In the genomic region with DNA sequence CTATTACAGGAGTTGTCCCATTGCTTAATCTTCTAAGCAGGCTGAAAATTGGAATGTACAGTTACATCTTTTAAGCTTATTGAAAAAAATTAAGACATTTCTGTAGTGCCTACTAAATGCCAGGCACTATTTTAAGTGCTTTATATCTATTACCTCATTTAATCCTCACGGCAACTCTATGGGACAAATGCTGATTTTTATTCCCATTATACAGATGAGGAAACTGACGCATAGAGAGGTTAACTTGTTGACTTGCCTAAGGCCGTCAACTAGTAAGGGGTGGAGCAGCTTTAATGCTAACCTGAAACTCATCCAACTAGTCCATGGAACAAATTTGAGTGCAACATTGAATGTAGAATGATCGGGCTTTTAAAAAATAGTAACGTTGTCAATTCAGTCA, we compare ENCODE assay signal across 16 cellular contexts. TPM values are rescaled to one million over a fixed set of nuclear protein-coding genes. Genes with fewer than 3 reads are reported as not detected.
A peak's percentile ranks its signal among the peaks of the same experiment; 100 is the strongest.
DNase-seq lines count a peak whose midpoint lies in the region; ATAC-seq and TF ChIP-seq lines count a peak whose summit lies in the region.
"Had no signal": no experiment of that assay in that cellular context is flagged by ENCODE, and none has a peak within 500 bp of the region (broad histone marks: within the 10 kb centered on the region; RNA-seq: fewer than 3 reads in every experiment).

No MANE protein-coding gene starts in this region.

- H3K27me3 Mint-ChIP-seq in activated naive CD4-positive, alpha-beta T cell treated with anti-CD3 and anti-CD28 coated beads for 36 hours (ENCODE audit: low read depth), result no peaks in the 10 kb centered on the region
- H3K27me3 Mint-ChIP-seq: naive B cell, T-helper 17 cell had no signal

- H2BK120ac ChIP-seq in mesenchymal stem cell (ENCODE audit: low read depth, low read length), result no peak overlapping the region

- DNase-seq in activated naive CD4-positive, alpha-beta T cell treated with anti-CD3 and anti-CD28 coated beads for 36 hours, result no peak
- no peak for DNase-seq in activated naive CD4-positive, alpha-beta T cell treated with anti-CD3 and anti-CD28 coated beads, Interleukin-2, amount 50 U/mL, for 16 hours
- DNase-seq in body of pancreas, result no peak
- no peak for DNase-seq in mesenchymal stem cell
- DNase-seq in suprapubic skin (ENCODE audit: low spot score in 2 of 2), result no peak
- DNase-seq in stimulated activated CD4-positive, alpha-beta T cell treated with anti-CD3 and anti-CD28 coated beads, Interleukin-15, amount 100 ng/mL, for 24 hours, result no peak
- DNase-seq: foreskin keratinocyte; naive B cell; NCI-H1417; NCI-H2227 treated with DMSO at 0.1 percent for 48 hours; stimulated activated CD4-positive, alpha-beta T cell treated with anti-CD3 and anti-CD28 coated beads, Interleukin-12 subunit alpha, Interleukin-12 subunit beta, amount 100 ng/mL, for 4 hours; T-helper 17 cell; upper lobe of left lung had no signal

- no peak overlapping the region for H3K4me3 Mint-ChIP-seq in activated naive CD4-positive, alpha-beta T cell treated with anti-CD3 and anti-CD28 coated beads for 36 hours
- H3K4me3 Mint-ChIP-seq: T-helper 17 cell had no signal

- peaks cover 81% of the 10 kb centered on the region for H3K4me1 Mint-ChIP-seq in activated naive CD4-positive, alpha-beta T cell treated with anti-CD3 and anti-CD28 coated beads for 36 hours (ENCODE audit: low read depth)

- peak overlapping the region; percentile 98 for H3K9ac ChIP-seq in mesenchymal stem cell (ENCODE audit: low read length)

- peak overlapping the region; percentile 73 for H3K27ac Mint-ChIP-seq in activated naive CD4-positive, alpha-beta T cell treated with anti-CD3 and anti-CD28 coated beads for 36 hours

- no peak for TF ChIP-seq EP300 in suprapubic skin (IDR thresholded peaks at IDR 0.05)

- no peak overlapping the region for H4K91ac ChIP-seq in mesenchymal stem cell (ENCODE audit: low read length)

- H3K79me1 ChIP-seq in mesenchymal stem cell (replicated peaks; ENCODE audit: low read length, poor library complexity, severe bottlenecking), result peaks cover 8% of the 10 kb centered on the region

- H3K27me3 ChIP-seq in body of pancreas (no peaks in the 10 kb centered on the region), mesenchymal stem cell (ENCODE audit: control insufficient read depth in 1 of 2, insufficient read depth in 1 of 2, low read length in 2 of 2) (no peaks in the 10 kb centered on the region), suprapubic skin (no peaks in the 10 kb centered on the region)
- H3K27me3 ChIP-seq: foreskin keratinocyte, upper lobe of left lung had no signal

- no peak overlapping the region for H2BK5ac ChIP-seq in mesenchymal stem cell (ENCODE audit: low read depth, low read length, poor library complexity, severe bottlenecking)

- TF ChIP-seq CTCF in body of pancreas (IDR thresholded peaks at IDR 0.05) (no peak), suprapubic skin (IDR thresholded peaks at IDR 0.05) (no peak)

- H2BK12ac ChIP-seq in mesenchymal stem cell (ENCODE audit: low read length in 2 of 2), result no peak overlapping the region

- H2AK5ac ChIP-seq in mesenchymal stem cell (ENCODE audit: low read length, severe bottlenecking), result no peak overlapping the region

- no peak overlapping the region for H3K4me3 ChIP-seq in body of pancreas
- peak overlapping the region in 1 of 2 experiments; percentile 100 for H3K4me3 ChIP-seq in mesenchymal stem cell (ENCODE audit: insufficient read depth in 1 of 2, low read depth in 1 of 2, low read length in 2 of 2)
- H3K4me3 ChIP-seq in suprapubic skin, result no peak overlapping the region

- H3K4ac ChIP-seq in mesenchymal stem cell (ENCODE audit: low read depth in 1 of 2, low read length in 2 of 2), result no peak overlapping the region

- CTCF ChIA-PET in activated naive CD4-positive, alpha-beta T cell treated with anti-CD3 and anti-CD28 coated beads for 36 hours (lab: Charles Lee), result interaction anchor here (1.7 kb wide), 1 partner anchor 22 kb away, joined by 5 read pairs; no protein-coding TSS in a partner anchor

- no peak overlapping the region for H3K18ac ChIP-seq in mesenchymal stem cell (ENCODE audit: low read depth in 1 of 2, low read length in 2 of 2)

- H3K27ac ChIP-seq in body of pancreas (peak overlapping the region; percentile 77 to 99 (median 98)), mesenchymal stem cell (ENCODE audit: low read length, poor library complexity, severe bottlenecking) (no peak overlapping the region), suprapubic skin (peak overlapping the region; percentile 97)
- H3K27ac ChIP-seq: foreskin keratinocyte had no signal

- intact Hi-C loops in activated naive CD4-positive, alpha-beta T cell treated with anti-CD3 and anti-CD28 coated beads for 36 hours (cut with micrococcal nuclease), result loop anchor here (10.0 kb wide), 1 partner anchor 463 kb away; a partner anchor contains a TSS
- intact Hi-C loops in body of pancreas (cut with DNase I), result no loop called here

- no peak overlapping the region for H2AFZ ChIP-seq in mesenchymal stem cell (ENCODE audit: low read depth, low read length)

- H3K14ac ChIP-seq in mesenchymal stem cell (ENCODE audit: low read length in 2 of 2), result no peak overlapping the region

- H2BK15ac ChIP-seq in mesenchymal stem cell (ENCODE audit: low read depth, poor library complexity, severe bottlenecking), result no peak overlapping the region

- H4K8ac ChIP-seq in mesenchymal stem cell (ENCODE audit: low read length), result no peak overlapping the region

- H3K4me1 ChIP-seq in body of pancreas (peaks cover 73% of the 10 kb centered on the region), mesenchymal stem cell (ENCODE audit: control insufficient read depth, insufficient read depth, low read depth, low read length) (peaks cover 6% of the 10 kb centered on the region), suprapubic skin (peaks cover 71% of the 10 kb centered on the region)

- ATAC-seq in body of pancreas (no peak), GM19351 (IDR thresholded peaks at IDR 0.05; ENCODE audit: unreplicated experiment) (no peak), GM18870 (IDR thresholded peaks at IDR 0.05; ENCODE audit: unreplicated experiment) (no peak)
- ATAC-seq: foreskin keratinocyte, T-helper 17 cell had no signal

- H3K4me2 ChIP-seq in mesenchymal stem cell (ENCODE audit: low read length, poor library complexity, severe bottlenecking), result no peak overlapping the region

- no peak overlapping the region for H3K23ac ChIP-seq in mesenchymal stem cell (ENCODE audit: low read length in 2 of 2)

- no peaks in the 10 kb centered on the region for H3K9me3 Mint-ChIP-seq in activated naive CD4-positive, alpha-beta T cell treated with anti-CD3 and anti-CD28 coated beads for 36 hours
- H3K9me3 Mint-ChIP-seq: naive B cell had no signal

- WGBS in body of pancreas, 2 donors, result 56 to 62% methylated on average over 5 of the region's 5 CpGs
- WGBS in mesenchymal stem cell, result 96% methylated on average over 5 of the region's 5 CpGs
- WGBS in suprapubic skin, result 58% methylated on average over 5 of the region's 5 CpGs

- TF ChIP-seq POLR2A in body of pancreas (IDR thresholded peaks at IDR 0.05) (no peak), suprapubic skin (IDR thresholded peaks at IDR 0.05) (no peak)

- H3K9me3 ChIP-seq in body of pancreas (no peaks in the 10 kb centered on the region), mesenchymal stem cell (ENCODE audit: control insufficient read depth, low read length) (no peaks in the 10 kb centered on the region), suprapubic skin (no peaks in the 10 kb centered on the region)
- H3K9me3 ChIP-seq: upper lobe of left lung had no signal

- H3K36me3 ChIP-seq in body of pancreas (replicated peaks in 1 of 2; ENCODE audit: insufficient read depth in 1 of 2, low read depth in 2 of 2) (no peaks in the 10 kb centered on the region), mesenchymal stem cell (ENCODE audit: control insufficient read depth in 1 of 2, insufficient read depth in 2 of 2, low read depth in 1 of 2, low read length in 2 of 2) (peaks cover 21 to 24% of the 10 kb centered on the region in 2 experiments), suprapubic skin (peaks cover 9% of the 10 kb centered on the region)

- peaks cover 29% of the 10 kb centered on the region for H3K36me3 Mint-ChIP-seq in activated naive CD4-positive, alpha-beta T cell treated with anti-CD3 and anti-CD28 coated beads for 36 hours (ENCODE audit: low read depth)
- H3K36me3 Mint-ChIP-seq: naive B cell had no signal

RNA-seq across cellular contexts. Expression of a gene that starts 2.5 kb away (rescaled TPM):
- 10 to 100 TPM; 64.4 to 67.9 TPM for total RNA-seq in activated naive CD4-positive, alpha-beta T cell treated with anti-CD3 and anti-CD28 coated beads for 36 hours
- total RNA-seq in body of pancreas, result 10 to 100 TPM; 31.6 to 40.2 TPM
- 18.7 TPM for polyA plus RNA-seq in mesenchymal stem cell (2013, experiment 1 of 2)
- polyA plus RNA-seq in mesenchymal stem cell (2013, experiment 2 of 2), result 18.2 TPM
- total RNA-seq in suprapubic skin, result 100 to 1,000 TPM in 1 of 4 donors, 10 to 100 TPM in 3; 50.5 to 106 (median 66.4) TPM

RNA-seq across cellular contexts. Expression of a gene that starts 31.7 kb away (rescaled TPM):
- 1 to 10 TPM; 6.2 to 6.4 TPM for total RNA-seq in activated naive CD4-positive, alpha-beta T cell treated with anti-CD3 and anti-CD28 coated beads for 36 hours
- total RNA-seq in body of pancreas (10 to 100 TPM; 14.5 to 20.2 TPM), suprapubic skin (10 to 100 TPM in 3 of 4 donors, 1 to 10 TPM in 1; 8.9 to 18.5 (median 10.2) TPM)
- 8.8 TPM for polyA plus RNA-seq in mesenchymal stem cell (2013, experiment 1 of 2)
- 8.6 TPM for polyA plus RNA-seq in mesenchymal stem cell (2013, experiment 2 of 2)

RNA-seq across cellular contexts. Expression of a gene that starts 42.0 kb away (rescaled TPM):
- total RNA-seq in activated naive CD4-positive, alpha-beta T cell treated with anti-CD3 and anti-CD28 coated beads for 36 hours, result not detected
- 100 to 1,000 TPM; 133 to 271 TPM for total RNA-seq in body of pancreas
- polyA plus RNA-seq in mesenchymal stem cell (2013, experiment 1 of 2), result not detected
- polyA plus RNA-seq in mesenchymal stem cell (2013, experiment 2 of 2), result not detected
- total RNA-seq in suprapubic skin, result 1,000 to 10,000 TPM in 1 of 4 donors, 100 to 1,000 TPM in 3; 529 to 1,010 (median 610) TPM
- total RNA-seq: dermis microvascular lymphatic vessel endothelial cell, T-helper 17 cell had no signal

Comparison
In these comparisons a context has a peak if more than half of its experiments do, and no peak if none do; other contexts are left out.
1. RNA of a gene that starts 42.0 kb away (total RNA-seq): 529 to 1,010 TPM in suprapubic skin and 133 to 271 TPM in body of pancreas; not detected in activated naive CD4-positive, alpha-beta T cell treated with anti-CD3 and anti-CD28 coated beads for 36 hours; every median in the first group is over 100 times any median in the second.